In the genomic region with DNA sequence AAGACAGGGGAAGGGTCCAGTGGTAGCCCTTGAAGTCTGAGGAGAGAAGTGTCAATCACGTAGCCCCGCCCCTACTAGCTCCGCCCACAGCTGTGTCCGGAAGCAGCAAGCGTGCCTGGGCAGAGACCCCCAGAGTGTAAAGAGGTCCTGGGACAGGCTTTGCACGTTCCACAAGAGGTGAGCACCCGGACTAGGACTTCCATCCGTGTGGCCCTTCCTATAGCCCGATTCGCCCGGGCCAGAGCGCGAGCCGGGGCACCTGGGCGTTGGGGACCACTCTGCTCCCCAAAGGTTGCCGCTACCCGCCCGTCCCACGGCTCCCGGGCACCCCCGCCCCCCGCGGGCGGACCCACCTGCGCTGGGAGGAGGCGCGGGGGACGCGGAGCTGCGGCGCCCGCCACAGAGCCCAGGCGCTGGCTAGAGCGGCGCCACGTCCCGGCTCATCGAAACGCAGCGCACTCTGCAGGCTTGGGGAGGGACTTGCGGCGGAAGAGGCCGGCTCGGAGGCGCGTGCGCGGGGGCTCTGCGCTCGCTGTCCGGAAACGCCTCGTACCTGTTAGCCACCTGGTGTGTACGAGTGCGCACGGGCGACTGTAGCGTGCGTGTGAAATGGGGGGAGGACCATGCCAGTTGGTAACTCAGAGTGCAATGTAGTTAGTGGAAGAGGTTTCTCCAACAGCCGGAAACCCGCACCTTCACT, we compare ENCODE assay signal across 8 cellular contexts. TPM values are rescaled to one million over a fixed set of nuclear protein-coding genes. Genes with fewer than 3 reads are reported as not detected.
DNase-seq lines count a peak whose midpoint lies in the region; ATAC-seq and TF ChIP-seq lines count a peak whose summit lies in the region.

A gene with protein sequence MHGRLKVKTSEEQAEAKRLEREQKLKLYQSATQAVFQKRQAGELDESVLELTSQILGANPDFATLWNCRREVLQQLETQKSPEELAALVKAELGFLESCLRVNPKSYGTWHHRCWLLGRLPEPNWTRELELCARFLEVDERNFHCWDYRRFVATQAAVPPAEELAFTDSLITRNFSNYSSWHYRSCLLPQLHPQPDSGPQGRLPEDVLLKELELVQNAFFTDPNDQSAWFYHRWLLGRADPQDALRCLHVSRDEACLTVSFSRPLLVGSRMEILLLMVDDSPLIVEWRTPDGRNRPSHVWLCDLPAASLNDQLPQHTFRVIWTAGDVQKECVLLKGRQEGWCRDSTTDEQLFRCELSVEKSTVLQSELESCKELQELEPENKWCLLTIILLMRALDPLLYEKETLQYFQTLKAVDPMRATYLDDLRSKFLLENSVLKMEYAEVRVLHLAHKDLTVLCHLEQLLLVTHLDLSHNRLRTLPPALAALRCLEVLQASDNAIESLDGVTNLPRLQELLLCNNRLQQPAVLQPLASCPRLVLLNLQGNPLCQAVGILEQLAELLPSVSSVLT (minus strand): TSS at position 464 of the 700 bp plus-strand sequence. CDS start 482 bp downstream, outside the sequence.

- H3K4me1 ChIP-seq in ACC112 (ENCODE audit: control insufficient read depth, insufficient read depth, low read length, unreplicated experiment) (peaks cover 4% of the 10 kb centered on the region), breast epithelium (no peaks in the 10 kb centered on the region)

- H2AFZ ChIP-seq in ACC112 (ENCODE audit: low read length, unreplicated experiment) = peak within 1 kb of the TSS; percentile 90

- no peaks in the 10 kb centered on the region for H3K9me3 ChIP-seq in breast epithelium

- H3K27ac ChIP-seq in ACC112 (ENCODE audit: low read depth, low read length) (peak within 1 kb of the TSS; percentile 75), VCaP (peak within 1 kb of the TSS; percentile 93), breast epithelium (peak within 1 kb of the TSS; percentile 95 to 98)

- H3K27me3 ChIP-seq in ACC112 (ENCODE audit: insufficient read depth, low read length) = no peaks in the 10 kb centered on the region
- no peaks in the 10 kb centered on the region for H3K27me3 ChIP-seq in breast epithelium

- TF ChIP-seq CTCF in VCaP (conservative IDR thresholded peaks at IDR 0.05) = peak; percentile 84
- peak; percentile 38 to 72 (median 55) for TF ChIP-seq CTCF in breast epithelium (IDR thresholded peaks at IDR 0.05)

- TF ChIP-seq POLR2A in breast epithelium (IDR thresholded peaks at IDR 0.05) = peak; percentile 7

- no peaks in the 10 kb centered on the region for H3K79me2 ChIP-seq in ACC112 (ENCODE audit: control insufficient read depth, insufficient read depth, low read length, unreplicated experiment)

- ATAC-seq in GM18867 (IDR thresholded peaks at IDR 0.05; ENCODE audit: unreplicated experiment) (peak; percentile 89), HG03103 (IDR thresholded peaks at IDR 0.05; ENCODE audit: low read depth, unreplicated experiment) (peak; percentile 79)

- DNase-seq in NCI-H2171 (lab: John Stamatoyannopoulos, UW) (peak; percentile 98), breast epithelium (ENCODE audit: low spot score in 2 of 2) (peak; percentile 83 to 85), iPS-NIHi7 (ENCODE audit: extremely low spot score) (peak; percentile 99), smooth muscle cell of the brain vasculature (ENCODE audit: low read depth, low spot score) (peak; percentile 57)

- no peaks in the 10 kb centered on the region for H3K36me3 ChIP-seq in ACC112 (ENCODE audit: insufficient read depth, low read length)
- H3K36me3 ChIP-seq in breast epithelium = peaks cover 6% of the 10 kb centered on the region

- intact Hi-C loops in breast epithelium (cut with DNase I; ENCODE audit: low total_unique reads) = no loop called here

- peak within 1 kb of the TSS; percentile 84 for H3K4me3 ChIP-seq in ACC112 (ENCODE audit: low read depth, low read length)
- peak within 1 kb of the TSS; percentile 75 to 94 (median 90) for H3K4me3 ChIP-seq in breast epithelium

RNA-seq across cellular contexts. Expression of the gene that starts here (rescaled TPM):
- total RNA-seq in breast epithelium = 10 to 100 TPM; 24.8 to 41.6 (median 34.4) TPM

Comparison
In these comparisons a context has a peak if more than half of its experiments do, and no peak if none do; other contexts are left out.
1. Peak in every context shown above with its lines: DNase-seq, ATAC-seq, H3K4me3 ChIP-seq and H3K27ac ChIP-seq.